ENCODE assay signal across 8 cellular contexts in genomic region chr3:49120438-49121135, GRCh38. TPM values are rescaled to one million over a fixed set of nuclear protein-coding genes. Genes with fewer than 3 reads are reported as not detected.
DNase-seq lines count a peak whose midpoint lies in the region; ATAC-seq and TF ChIP-seq lines count a peak whose summit lies in the region.

TSS of gene USP19 (minus strand) at chr3:49120823. CDS start at chr3:49119145, 1,678 bp downstream.

- intact Hi-C loops in natural killer cell (cut with micrococcal nuclease): loop anchor here (1.0 kb wide), 2 partner anchors 16 to 26 kb away; partner anchors contain the start of genes QARS1 and QRICH1

- H3K27ac Mint-ChIP-seq in natural killer cell: peak within 1 kb of the TSS; percentile 81 to 87

- H3K36me3 Mint-ChIP-seq in natural killer cell: no peaks in the 10 kb centered on the region

- peaks cover 5 to 12% of the 10 kb centered on the region in 2 donors for H3K4me1 Mint-ChIP-seq in natural killer cell

- H3K4me3 Mint-ChIP-seq in natural killer cell: peak within 1 kb of the TSS; percentile 77

- in situ Hi-C loops in KBM-7 (cut with MboI; ENCODE audit: low pct_unique_long_range_greater_than_20kb, low sequenced_read_pairs): no loop called here

- DNase-seq in DMS53 (lab: John Stamatoyannopoulos, UW): peak; percentile 88
- peak; percentile 96 for DNase-seq in KBM-7
- peak; percentile 95 for DNase-seq in RPMI8226
- DNase-seq in activated T-helper 1 cell treated with anti-CD3 and anti-CD28 coated beads, Interleukin-2, amount 50 U/mL, for 16 hours (ENCODE audit: low read depth in 1 of 2, low spot score in 1 of 2): peak; percentile 87 to 92
- DNase-seq in fibroblast of gingiva (ENCODE audit: low read depth): peak; percentile 93
- peak; percentile 91 for DNase-seq in natural killer cell
- DNase-seq in stimulated activated naive CD4-positive, alpha-beta T cell treated with Interleukin-2 at 50 U/mL for 16 hours (lab: John Stamatoyannopoulos, UW): peak; percentile 92

- H3K9me3 Mint-ChIP-seq in natural killer cell: no peaks in the 10 kb centered on the region

- no peak for TF ChIP-seq CTCF in natural killer cell (IDR thresholded peaks at IDR 0.05)

- ATAC-seq in GM21528 (IDR thresholded peaks at IDR 0.05; ENCODE audit: low FRiP score, unreplicated experiment) (peak; percentile 78), natural killer cell (peak; percentile 93 to 94 (median 93))

- H3K27me3 Mint-ChIP-seq in natural killer cell (ENCODE audit: low read depth in 2 of 2): no peaks in the 10 kb centered on the region

RNA-seq across cellular contexts. Expression of gene USP19, which starts in this region (rescaled TPM):
- 10 to 100 TPM; 68.6 to 71.5 (median 68.6) TPM for total RNA-seq in natural killer cell

Comparison
In these comparisons a context has a peak if more than half of its experiments do, and no peak if none do; other contexts are left out.
1. Peak in every context shown above with its lines: DNase-seq and ATAC-seq.